In genomic region chr2:27264753-27265535, GRCh38 we compare ENCODE assay signal across 9 cellular contexts. TPM values are rescaled to one million over a fixed set of nuclear protein-coding genes. Genes with fewer than 3 reads are reported as not detected.
DNase-seq lines count a peak whose midpoint lies in the region; ATAC-seq, FAIRE-seq and TF ChIP-seq lines count a peak whose summit lies in the region.
"Had no signal": no experiment of that assay in that cellular context is flagged by ENCODE, and none has a peak within 500 bp of the region (broad histone marks: within the 10 kb centered on the region; RNA-seq: fewer than 3 reads in every experiment).

No MANE protein-coding gene starts in this region.

- peak overlapping the region; percentile 82; the same call in 1 of the 2 replicates for H2BK12ac ChIP-seq in H1 (ENCODE audit: low read depth, low read length)

- no peak overlapping the region for H3K27ac Mint-ChIP-seq in activated CD8-positive, alpha-beta T cell treated with anti-CD3 and anti-CD28 coated beads for 36 hours

- CTCF ChIA-PET in activated CD8-positive, alpha-beta T cell treated with anti-CD3 and anti-CD28 coated beads for 36 hours (lab: Charles Lee), result interaction anchor here (0.7 to 5.5 kb wide), 15 partner anchors 9 to 418 kb away, joined by 3 to 76 read pairs (median 4); partner anchors contain the start of genes ABHD1 and TRIM54
- CTCF ChIA-PET in H1 (lab: Charles Lee; ENCODE audit: partially characterized antibody), result interaction anchor here (0.6 to 14.1 kb wide), 24 partner anchors 8 to 239 kb away, joined by 3 to 288 read pairs (median 6); partner anchors contain the start of genes ABHD1, DNAJC5G, EIF2B4 and PREB

- H4K5ac ChIP-seq in H1 (ENCODE audit: insufficient read length, low read depth, low read length), result no peak overlapping the region

- TF ChIP-seq EP300 in H1 (IDR thresholded peaks at IDR 0.05; ENCODE audit: borderline replicate concordance in 1 of 2, low read depth in 2 of 2, low read length in 2 of 2), result no peak

- H4K91ac ChIP-seq in H1 (replicated peaks; ENCODE audit: insufficient read length, low read length), result peak overlapping the region; percentile 34

- no peak overlapping the region for H3K23ac ChIP-seq in H1 (ENCODE audit: insufficient read length)

- H3K27ac ChIP-seq in H1 (ENCODE audit: low read depth, low read length), result no peak overlapping the region

- DNase-seq in AG20443 (ENCODE audit: low spot score) (peak; percentile 75), HAP-1 (ENCODE audit: low spot score in 2 of 2) (peak; percentile 81 to 89), NCI-H526 (lab: John Stamatoyannopoulos, UW) (peak; percentile 26 to 83), H1 (ENCODE audit: low read depth in 1 of 2, low spot score in 2 of 2) (peak in 1 of 2 experiments; percentile 89)
- peak; percentile 62 for DNase-seq in activated CD8-positive, alpha-beta T cell treated with anti-CD3 and anti-CD28 coated beads for 36 hours
- peak; percentile 23 for DNase-seq in stimulated activated CD8-positive, alpha-beta memory T cell treated with anti-CD3 and anti-CD28 coated beads, Interleukin-7, amount 100 ng/mL, for 24 hours (ENCODE audit: low read depth)

- no peak for FAIRE-seq in H1 (lab: Jason Lieb, UNC)

- H3K23me2 ChIP-seq in H1 (ENCODE audit: low read depth, low read length), result peaks cover 19% of the 10 kb centered on the region; the same call in 1 of the 2 replicates

- intact Hi-C loops in activated CD8-positive, alpha-beta T cell treated with anti-CD3 and anti-CD28 coated beads for 36 hours (cut with micrococcal nuclease), result no loop called here

- H3K79me1 ChIP-seq in H1 (ENCODE audit: low read depth, low read length), result no peaks in the 10 kb centered on the region

- H3K4me1 Mint-ChIP-seq in activated CD8-positive, alpha-beta T cell treated with anti-CD3 and anti-CD28 coated beads for 36 hours (ENCODE audit: low read depth), result peaks cover 24% of the 10 kb centered on the region

- peak overlapping the region; percentile 88 to 99 for H3K4me2 ChIP-seq in H1 (ENCODE audit: insufficient read depth in 1 of 2, low read depth in 2 of 2, low read length in 2 of 2)

- peak; percentile 50 for ATAC-seq in activated CD8-positive, alpha-beta T cell treated with anti-CD3 and anti-CD28 coated beads for 36 hours
- ATAC-seq in HG03045 (IDR thresholded peaks at IDR 0.05; ENCODE audit: unreplicated experiment), result no peak

- H3K4me1 ChIP-seq in HAP-1 (peaks cover 31% of the 10 kb centered on the region), H1 (replicated peaks in 1 of 4; ENCODE audit: control insufficient read depth in 3 of 4, insufficient read depth in 4 of 4, low read length in 3 of 4) (peaks cover 3 to 19% (median 14%) of the 10 kb centered on the region in 4 experiments), mononuclear cell (ENCODE audit: insufficient read depth, low read length) (peaks cover 36% of the 10 kb centered on the region)

- peak overlapping the region; percentile 91 for H4K8ac ChIP-seq in H1 (ENCODE audit: extremely low read depth, insufficient read depth, low read length)

- peaks cover 0 to 6% of the 10 kb centered on the region in 2 experiments for H4K20me1 ChIP-seq in H1 (replicated peaks in 1 of 2; ENCODE audit: control insufficient read depth in 1 of 2, insufficient read depth in 2 of 2, low read length in 2 of 2)

- peak in 1 of 2 experiments; percentile 63; a peak in 2 of 3 replicates for TF ChIP-seq POLR2A in H1 (IDR thresholded peaks at IDR 0.05; ENCODE audit: control extremely low read depth in 1 of 2, low read depth in 2 of 2, low read length in 2 of 2)

- WGBS in H1 (ENCODE audit: extremely low coverage in 1 of 2, insufficient coverage in 1 of 2, insufficient read length in 1 of 2, insufficient replicate concordance in 2 of 2, low coverage in 1 of 2, low lambda C conversion rate in 2 of 2, missing lambda C conversion rate in 1 of 2), 2 experiments, result 7% methylated on average over 47 of the region's 56 CpGs; no CpG with 5 or more reads in 1 of the 2 experiments

- H3K36me3 ChIP-seq in HAP-1 (replicated peaks), result peaks cover 6% of the 10 kb centered on the region; the same call in 1 of the 2 replicates
- H3K36me3 ChIP-seq in H1 (ENCODE audit: control insufficient read depth in 2 of 4, insufficient read depth in 4 of 4, low read length in 3 of 4), result no peaks in the 10 kb centered on the region

- peak overlapping the region; percentile 16; the same call in 1 of the 2 replicates for H2BK20ac ChIP-seq in H1 (ENCODE audit: low read length)

- H3K27me3 ChIP-seq in HAP-1 (ENCODE audit: low read depth) (no peaks in the 10 kb centered on the region), H1 (replicated peaks in 1 of 4; ENCODE audit: control insufficient read depth in 3 of 4, extremely low read depth in 1 of 4, insufficient read depth in 3 of 4, low read length in 3 of 4) (peaks cover 39 to 69% (median 60%) of the 10 kb centered on the region in 4 experiments), mononuclear cell (ENCODE audit: insufficient read depth, low read length) (peaks cover 65% of the 10 kb centered on the region)

- H2BK15ac ChIP-seq in H1 (ENCODE audit: low read length), result peak overlapping the region; percentile 53

- H3K18ac ChIP-seq in H1 (ENCODE audit: extremely low read depth, low read length), result peak overlapping the region; percentile 83; the same call in 1 of the 2 replicates

- no peak overlapping the region; the same call in 1 of the 2 replicates for H2BK5ac ChIP-seq in H1 (ENCODE audit: low read depth, low read length)

- 0 out of 2 replicates have a peak overlapping the region, but pooled peaks have one; percentile 2 for H2AK5ac ChIP-seq in H1 (ENCODE audit: low read depth, low read length)

- H3K9ac ChIP-seq in H1 (replicated peaks in 1 of 4; ENCODE audit: extremely low read depth in 1 of 4, low read depth in 3 of 4, low read length in 3 of 4), result peak overlapping the region in 3 of 4 experiments; percentile 22 to 44 (median 42); a peak in 5 of 7 replicates

- H3K4ac ChIP-seq in H1 (replicated peaks; ENCODE audit: insufficient read length, low read depth, low read length), result no peak overlapping the region

- in situ Hi-C loops in HAP-1 (cut with MboI; ENCODE audit: low sequenced_read_pairs), result no loop called here

- no peak overlapping the region for H3K14ac ChIP-seq in H1 (ENCODE audit: insufficient read length)

- H3K4me3 Mint-ChIP-seq in activated CD8-positive, alpha-beta T cell treated with anti-CD3 and anti-CD28 coated beads for 36 hours, result peak overlapping the region; percentile 65

- no peaks in the 10 kb centered on the region for H3K9me3 ChIP-seq in HAP-1
- H3K9me3 ChIP-seq in H1 (ENCODE audit: insufficient read depth in 2 of 2, low read depth in 1 of 2, low read length in 1 of 2), result no peaks in the 10 kb centered on the region
- H3K9me3 ChIP-seq in mononuclear cell (ENCODE audit: low read depth, low read length), result no peaks in the 10 kb centered on the region

- H2AFZ ChIP-seq in H1 (ENCODE audit: low read length), result peak overlapping the region; percentile 52; the same call in 1 of the 2 replicates

- POLR2A ChIA-PET in activated CD8-positive, alpha-beta T cell treated with anti-CD3 and anti-CD28 coated beads for 36 hours (lab: Charles Lee), result interaction anchor here (0.8 to 1.6 kb wide), 7 partner anchors 14 to 105 kb away, joined by 3 to 7 read pairs (median 3); partner anchors contain the start of genes ATRAID, EIF2B4, SLC5A6 and SNX17
- POLR2A ChIA-PET in H1 (lab: Charles Lee; ENCODE audit: partially characterized antibody), result interaction anchor here (0.9 to 8.2 kb wide), 12 partner anchors 8 to 104 kb away, joined by 3 to 71 read pairs (median 4); partner anchors contain the start of genes ATRAID, CAD, DNAJC5G and SLC5A6

- peak overlapping the region; percentile 93 for H3K4me3 ChIP-seq in HAP-1
- H3K4me3 ChIP-seq in H1 (ENCODE audit: extremely low read depth in 1 of 4, insufficient read depth in 2 of 4, low read depth in 3 of 4, low read length in 4 of 4), result peak overlapping the region; percentile 57 to 85 (median 62)
- peak overlapping the region; percentile 12 for H3K4me3 ChIP-seq in mononuclear cell (ENCODE audit: low read length)

- no peaks in the 10 kb centered on the region for H3K9me3 Mint-ChIP-seq in activated CD8-positive, alpha-beta T cell treated with anti-CD3 and anti-CD28 coated beads for 36 hours

- peaks cover 0 to 2% of the 10 kb centered on the region in 2 experiments; a peak in 1 of 4 replicates for H3K79me2 ChIP-seq in H1 (ENCODE audit: control insufficient read depth in 1 of 2, insufficient read depth in 2 of 2, low read length in 2 of 2)

- peaks cover 38% of the 10 kb centered on the region for H3K27me3 Mint-ChIP-seq in activated CD8-positive, alpha-beta T cell treated with anti-CD3 and anti-CD28 coated beads for 36 hours

- no peak for TF ChIP-seq CTCF in activated CD8-positive, alpha-beta T cell treated with anti-CD3 and anti-CD28 coated beads for 36 hours (IDR thresholded peaks at IDR 0.05)
- peak in 2 of 3 experiments; percentile 76 to 88; a peak in 3 of 4 replicates for TF ChIP-seq CTCF in H1 (IDR thresholded peaks at IDR 0.05; ENCODE audit: control extremely low read depth in 1 of 3, insufficient read depth in 1 of 3, low read depth in 1 of 3, low read length in 3 of 3)

- no peak overlapping the region for H3K56ac ChIP-seq in H1 (replicated peaks; ENCODE audit: insufficient read length, low read depth, low read length)

- no peak overlapping the region for H2BK120ac ChIP-seq in H1 (replicated peaks; ENCODE audit: low read depth, low read length)

- TF ChIP-seq RAD21 in H1 (IDR thresholded peaks at IDR 0.05 in 1 of 2, conservative IDR thresholded peaks at IDR 0.05 in 1 of 2; ENCODE audit: low read depth in 2 of 2, low read length in 2 of 2), result peak; percentile 42 to 63

- no peaks in the 10 kb centered on the region for H3K36me3 Mint-ChIP-seq in activated CD8-positive, alpha-beta T cell treated with anti-CD3 and anti-CD28 coated beads for 36 hours (ENCODE audit: low read depth)

RNA-seq across cellular contexts. Expression of gene SLC30A3, which starts 2.1 kb away (rescaled TPM):
- total RNA-seq in activated CD8-positive, alpha-beta T cell treated with anti-CD3 and anti-CD28 coated beads for 36 hours, result under 1 TPM; 0.32 to 0.43 TPM
- 15.2 and 16.1 TPM in 2 replicates for total RNA-seq in H1 (2021; fragmentation: NEBNext Ultra II Directional; extraction: Animal tissue kit (Norgen Biotek cat#: 25700))
- 30.7 and 48.7 TPM in 2 replicates for polyA plus RNA-seq in H1 (2011; rRNA removed)
- polyA plus RNA-seq in H1 (2011; cell fraction: cytosol; rRNA removed), result 26.6 TPM
- polyA plus RNA-seq in H1 (2011; cell fraction: nucleus; rRNA removed), result 50.1 TPM
- polyA plus RNA-seq in H1 (2012, experiment 1 of 2), result 9.2 to 18.3 TPM (median 16.3 TPM) in 4 replicates
- polyA plus RNA-seq in H1 (2012, experiment 2 of 2), result 11.6 TPM
- 11.0 TPM for polyA plus RNA-seq in H1 (2013, experiment 1 of 2)
- 13.3 TPM for polyA plus RNA-seq in H1 (2013, experiment 2 of 2)
- polyA minus RNA-seq in H1 (2011; rRNA and poly(A)+ RNA removed), result 8.9 and 11.3 TPM in 2 replicates
- polyA minus RNA-seq in H1 (2011; cell fraction: cytosol; rRNA and poly(A)+ RNA removed), result 13.8 TPM
- polyA minus RNA-seq in H1 (2011; cell fraction: nucleus; rRNA and poly(A)+ RNA removed), result 11.0 TPM
- not detected for total RNA-seq in mononuclear cell

RNA-seq across cellular contexts. Expression of gene DNAJC5G, which starts 10.3 kb away (rescaled TPM):
- not detected for total RNA-seq in activated CD8-positive, alpha-beta T cell treated with anti-CD3 and anti-CD28 coated beads for 36 hours
- 1.4 TPM in 2 replicates for total RNA-seq in H1 (2021; fragmentation: NEBNext Ultra II Directional; extraction: Animal tissue kit (Norgen Biotek cat#: 25700))
- 0.75 and 0.83 TPM in 2 replicates for polyA plus RNA-seq in H1 (2011; rRNA removed)
- polyA plus RNA-seq in H1 (2011; cell fraction: cytosol; rRNA removed), result 1.0 TPM
- 2.6 TPM for polyA plus RNA-seq in H1 (2011; cell fraction: nucleus; rRNA removed)
- polyA plus RNA-seq in H1 (2012, experiment 1 of 2), result 0.86 to 1.3 TPM (median 1.1 TPM) in 4 replicates
- 0.18 TPM for polyA plus RNA-seq in H1 (2012, experiment 2 of 2)
- polyA plus RNA-seq in H1 (2013, experiment 1 of 2), result 0.51 TPM
- 0.63 TPM for polyA plus RNA-seq in H1 (2013, experiment 2 of 2)
- 0.60 and 1.7 TPM in 2 replicates for polyA minus RNA-seq in H1 (2011; rRNA and poly(A)+ RNA removed)
- 1.2 TPM for polyA minus RNA-seq in H1 (2011; cell fraction: cytosol; rRNA and poly(A)+ RNA removed)
- 1.00 TPM for polyA minus RNA-seq in H1 (2011; cell fraction: nucleus; rRNA and poly(A)+ RNA removed)
- total RNA-seq in mononuclear cell, result not detected
- polyA plus RNA-seq: urinary bladder had no signal

RNA-seq across cellular contexts. Expression of gene TRIM54, which starts 17.3 kb away (rescaled TPM):
- total RNA-seq in activated CD8-positive, alpha-beta T cell treated with anti-CD3 and anti-CD28 coated beads for 36 hours, result under 1 TPM; 0.16 to 0.23 TPM
- total RNA-seq in H1 (2021; fragmentation: NEBNext Ultra II Directional; extraction: Animal tissue kit (Norgen Biotek cat#: 25700)), result 3.9 and 4.2 TPM in 2 replicates
- polyA plus RNA-seq in H1 (2011; rRNA removed), result 5.8 and 6.1 TPM in 2 replicates
- 7.8 TPM for polyA plus RNA-seq in H1 (2011; cell fraction: cytosol; rRNA removed)
- 12.0 TPM for polyA plus RNA-seq in H1 (2011; cell fraction: nucleus; rRNA removed)
- polyA plus RNA-seq in H1 (2012, experiment 1 of 2), result 4.3 to 7.4 TPM (median 6.5 TPM) in 4 replicates
- polyA plus RNA-seq in H1 (2012, experiment 2 of 2), result 3.4 TPM
- 2.9 TPM for polyA plus RNA-seq in H1 (2013, experiment 1 of 2)
- polyA plus RNA-seq in H1 (2013, experiment 2 of 2), result 2.2 TPM
- polyA minus RNA-seq in H1 (2011; rRNA and poly(A)+ RNA removed), result 4.3 and 5.3 TPM in 2 replicates
- 1.8 TPM for polyA minus RNA-seq in H1 (2011; cell fraction: cytosol; rRNA and poly(A)+ RNA removed)
- 2.7 TPM for polyA minus RNA-seq in H1 (2011; cell fraction: nucleus; rRNA and poly(A)+ RNA removed)
- not detected for total RNA-seq in mononuclear cell

RNA-seq across cellular contexts. Expression of gene UCN, which starts 43.3 kb away (rescaled TPM):
- 1 to 10 TPM; 2.5 to 2.7 TPM for total RNA-seq in activated CD8-positive, alpha-beta T cell treated with anti-CD3 and anti-CD28 coated beads for 36 hours
- total RNA-seq in H1 (2021; fragmentation: NEBNext Ultra II Directional; extraction: Animal tissue kit (Norgen Biotek cat#: 25700)), result not detected in 2 replicates
- 0.35 and 0.93 TPM in 2 replicates for polyA plus RNA-seq in H1 (2011; rRNA removed)
- polyA plus RNA-seq in H1 (2011; cell fraction: cytosol; rRNA removed), result 0.58 TPM
- polyA plus RNA-seq in H1 (2011; cell fraction: nucleus; rRNA removed), result 1.6 TPM
- polyA plus RNA-seq in H1 (2012, experiment 1 of 2), result 0.38 to 0.58 TPM (median 0.43 TPM) in 3 of 4 replicates, not detected in the other
- polyA plus RNA-seq in H1 (2012, experiment 2 of 2), result not detected
- polyA plus RNA-seq in H1 (2013, experiment 1 of 2), result 0.28 TPM
- 0.15 TPM for polyA plus RNA-seq in H1 (2013, experiment 2 of 2)
- polyA minus RNA-seq in H1 (2011; rRNA and poly(A)+ RNA removed), result not detected in 2 replicates
- not detected for polyA minus RNA-seq in H1 (2011; cell fraction: cytosol; rRNA and poly(A)+ RNA removed)
- not detected for polyA minus RNA-seq in H1 (2011; cell fraction: nucleus; rRNA and poly(A)+ RNA removed)
- not detected for total RNA-seq in mononuclear cell

RNA-seq across cellular contexts. Expression of gene CAD, which starts 47.8 kb away (rescaled TPM):
- 100 to 1,000 TPM; 125 to 127 TPM for total RNA-seq in activated CD8-positive, alpha-beta T cell treated with anti-CD3 and anti-CD28 coated beads for 36 hours
- total RNA-seq in H1 (2021; fragmentation: NEBNext Ultra II Directional; extraction: Animal tissue kit (Norgen Biotek cat#: 25700)), result 146 and 147 TPM in 2 replicates
- polyA plus RNA-seq in H1 (2011; rRNA removed), result 130 and 197 TPM in 2 replicates
- 85.0 TPM for polyA plus RNA-seq in H1 (2011; cell fraction: cytosol; rRNA removed)
- polyA plus RNA-seq in H1 (2011; cell fraction: nucleus; rRNA removed), result 539 TPM
- polyA plus RNA-seq in H1 (2012, experiment 1 of 2), result 122 to 193 TPM (median 170 TPM) in 4 replicates
- 94.0 TPM for polyA plus RNA-seq in H1 (2012, experiment 2 of 2)
- 48.5 TPM for polyA plus RNA-seq in H1 (2013, experiment 1 of 2)
- 35.0 TPM for polyA plus RNA-seq in H1 (2013, experiment 2 of 2)
- 520 and 532 TPM in 2 replicates for polyA minus RNA-seq in H1 (2011; rRNA and poly(A)+ RNA removed)
- polyA minus RNA-seq in H1 (2011; cell fraction: cytosol; rRNA and poly(A)+ RNA removed), result 235 TPM
- polyA minus RNA-seq in H1 (2011; cell fraction: nucleus; rRNA and poly(A)+ RNA removed), result 296 TPM
- 5.7 TPM for total RNA-seq in mononuclear cell

Comparison
In these comparisons a context has a peak if more than half of its experiments do, and no peak if none do; other contexts are left out.
1. H3K4me3 ChIP-seq: peak in every context shown above with its lines; median percentile 93 in HAP-1; 62 in H1; 12 in mononuclear cell.
2. RNA of gene SLC30A3, which starts 2.1 kb away (total RNA-seq): 15.2 to 16.1 TPM in H1; 0.32 to 0.43 TPM in activated CD8-positive, alpha-beta T cell treated with anti-CD3 and anti-CD28 coated beads for 36 hours and not detected in mononuclear cell (single experiment); every median in the first group is over 10 times any median in the second.